24 cellular contexts compared by ENCODE assay signal in genomic region chr9:116327702-116328440, GRCh38.
DNase-seq lines count a peak whose midpoint lies in the region; ATAC-seq and TF ChIP-seq lines count a peak whose summit lies in the region.
"Had no signal": no experiment of that assay in that cellular context is flagged by ENCODE, and none has a peak within 500 bp of the region (broad histone marks: within the 10 kb centered on the region; RNA-seq: fewer than 3 reads in every experiment).

No MANE protein-coding gene starts in this region.

- no peaks in the 10 kb centered on the region for H3K9me3 Mint-ChIP-seq in chondrocyte (ENCODE audit: low read depth)
- H3K9me3 Mint-ChIP-seq: activated T-helper 2 cell treated with anti-CD3 and anti-CD28 coated beads, Interferon-gamma antibody, Interleukin-2, Interleukin-4, amounts not matched to agents 10 μg/mL and 5 μg/mL and 100 μg/mL, durations not matched to agents 14 hours and 24 hours and 36 hours had no signal

- H3K27me3 ChIP-seq in heart left ventricle (no peaks in the 10 kb centered on the region), prostate gland (replicated peaks; ENCODE audit: insufficient read depth) (no peaks in the 10 kb centered on the region), suprapubic skin (no peaks in the 10 kb centered on the region)
- H3K27me3 ChIP-seq: upper lobe of right lung had no signal

- H3K27ac Mint-ChIP-seq in chondrocyte (ENCODE audit: unreplicated experiment): peak overlapping the region; percentile 80
- H3K27ac Mint-ChIP-seq: activated naive CD8-positive, alpha-beta T cell treated with anti-CD3 and anti-CD28 coated beads, Interleukin-2, amount 10 ng/mL, durations not matched to agents 7 days and 5 days; activated T-helper 2 cell treated with anti-CD3 and anti-CD28 coated beads, Interferon-gamma antibody, Interleukin-2, Interleukin-4, amounts not matched to agents 10 μg/mL and 5 μg/mL and 100 μg/mL, durations not matched to agents 14 hours and 24 hours and 36 hours; CD14-positive monocyte; natural killer cell; stimulated activated naive CD8-positive, alpha-beta T cell treated with anti-CD3 and anti-CD28 coated beads, Interleukin-15, amount 100 ng/mL, for 72 hours had no signal

- H3K36me3 Mint-ChIP-seq in chondrocyte (ENCODE audit: low read depth): peaks cover 31% of the 10 kb centered on the region
- H3K36me3 Mint-ChIP-seq: activated naive CD8-positive, alpha-beta T cell treated with anti-CD3 and anti-CD28 coated beads, Interleukin-2, amount 10 ng/mL, durations not matched to agents 7 days and 5 days; CD14-positive monocyte; natural killer cell had no signal

- peaks cover 62% of the 10 kb centered on the region for H3K4me1 Mint-ChIP-seq in chondrocyte (ENCODE audit: low read depth)
- H3K4me1 Mint-ChIP-seq: activated naive CD8-positive, alpha-beta T cell treated with anti-CD3 and anti-CD28 coated beads, Interleukin-2, amount 10 ng/mL, durations not matched to agents 7 days and 5 days; CD14-positive monocyte; natural killer cell; stimulated activated naive CD8-positive, alpha-beta T cell treated with anti-CD3 and anti-CD28 coated beads, Interleukin-15, amount 100 ng/mL, for 72 hours had no signal

- intact Hi-C loops in left ventricle myocardium superior (cut with micrococcal nuclease): no loop called here
- intact Hi-C loops in heart left ventricle (cut with DNase I): no loop called here
- intact Hi-C loops in prostate gland (cut with DNase I): no loop called here

- no peak for DNase-seq in left ventricle myocardium superior
- no peak for DNase-seq in heart left ventricle
- no peak for DNase-seq in chondrocyte (ENCODE audit: low spot score)
- DNase-seq in iris pigment epithelial cell (ENCODE audit: low read depth): peak; percentile 68
- DNase-seq in prostate gland (ENCODE audit: low spot score): no peak
- no peak for DNase-seq in suprapubic skin (ENCODE audit: low spot score in 2 of 2)
- no peak for DNase-seq in T-helper 2 cell
- no peak for DNase-seq in activated CD4-positive, alpha-beta T cell treated with anti-CD3 and anti-CD28 coated beads for 1 hour
- DNase-seq: 8988T; activated CD4-positive, alpha-beta T cell treated with anti-CD3 and anti-CD28 coated beads for 48 hours; activated naive CD8-positive, alpha-beta T cell treated with anti-CD3 and anti-CD28 coated beads, Interleukin-2, amount 10 ng/mL, durations not matched to agents 7 days and 5 days; GDM1; islet precursor cell; natural killer cell; NCI-H1694 treated with DMSO at 0.1 percent for 48 hours; stimulated activated CD4-positive, alpha-beta T cell treated with anti-CD3 and anti-CD28 coated beads, Interleukin-4, amount 100 ng/mL, for 1 hour; stimulated activated naive CD8-positive, alpha-beta T cell treated with anti-CD3 and anti-CD28 coated beads, Interleukin-15, amount 100 ng/mL, for 72 hours; SW 1271; upper lobe of right lung had no signal

- H3K27ac ChIP-seq in heart left ventricle: peak overlapping the region in 1 of 12 donors; percentile 20
- H3K27ac ChIP-seq in prostate gland: no peak overlapping the region
- H3K27ac ChIP-seq in suprapubic skin: no peak overlapping the region
- H3K27ac ChIP-seq: upper lobe of right lung had no signal

- H3K27me3 Mint-ChIP-seq in chondrocyte (ENCODE audit: low read depth): no peaks in the 10 kb centered on the region
- H3K27me3 Mint-ChIP-seq: activated naive CD8-positive, alpha-beta T cell treated with anti-CD3 and anti-CD28 coated beads, Interleukin-2, amount 10 ng/mL, durations not matched to agents 7 days and 5 days; stimulated activated naive CD8-positive, alpha-beta T cell treated with anti-CD3 and anti-CD28 coated beads, Interleukin-15, amount 100 ng/mL, for 72 hours had no signal

- no peak for TF ChIP-seq EP300 in suprapubic skin (IDR thresholded peaks at IDR 0.05)

- H3K36me3 ChIP-seq in heart left ventricle: no peaks in the 10 kb centered on the region
- H3K36me3 ChIP-seq in prostate gland: no peaks in the 10 kb centered on the region
- no peaks in the 10 kb centered on the region for H3K36me3 ChIP-seq in suprapubic skin
- H3K36me3 ChIP-seq: upper lobe of right lung had no signal

- H3K9me3 ChIP-seq in heart left ventricle (no peaks in the 10 kb centered on the region), prostate gland (no peaks in the 10 kb centered on the region), suprapubic skin (no peaks in the 10 kb centered on the region)
- H3K9me3 ChIP-seq: upper lobe of right lung had no signal

- TF ChIP-seq CTCF in heart left ventricle (IDR thresholded peaks at IDR 0.05): no peak
- TF ChIP-seq CTCF in chondrocyte (IDR thresholded peaks at IDR 0.05): no peak
- TF ChIP-seq CTCF in prostate gland (IDR thresholded peaks at IDR 0.05): no peak
- TF ChIP-seq CTCF in suprapubic skin (IDR thresholded peaks at IDR 0.05): no peak

- peaks cover 0 to 26% (median 7%) of the 10 kb centered on the region in 12 donors for H3K4me1 ChIP-seq in heart left ventricle
- H3K4me1 ChIP-seq in prostate gland (replicated peaks): no peaks in the 10 kb centered on the region
- peaks cover 9% of the 10 kb centered on the region for H3K4me1 ChIP-seq in suprapubic skin
- H3K4me1 ChIP-seq: upper lobe of right lung had no signal

- peak; percentile 30 for ATAC-seq in left ventricle myocardium superior
- ATAC-seq in heart left ventricle: no peak
- ATAC-seq: GM12878; HCT116; natural killer cell; stimulated activated naive CD8-positive, alpha-beta T cell treated with anti-CD3 and anti-CD28 coated beads, Interleukin-15, amount 100 ng/mL, for 72 hours; upper lobe of right lung had no signal

- H3K4me3 ChIP-seq in heart left ventricle (no peak overlapping the region), prostate gland (no peak overlapping the region), suprapubic skin (no peak overlapping the region)
- H3K4me3 ChIP-seq: GM12878, skin epidermis, upper lobe of right lung had no signal

- no peak for TF ChIP-seq POLR2A in heart left ventricle (IDR thresholded peaks at IDR 0.05)
- TF ChIP-seq POLR2A in prostate gland (IDR thresholded peaks at IDR 0.05): no peak
- TF ChIP-seq POLR2A in suprapubic skin (IDR thresholded peaks at IDR 0.05): no peak

- peak overlapping the region; percentile 40 for H3K4me3 Mint-ChIP-seq in chondrocyte (ENCODE audit: unreplicated experiment)
- H3K4me3 Mint-ChIP-seq: activated naive CD8-positive, alpha-beta T cell treated with anti-CD3 and anti-CD28 coated beads, Interleukin-2, amount 10 ng/mL, durations not matched to agents 7 days and 5 days; CD14-positive monocyte; natural killer cell; stimulated activated naive CD8-positive, alpha-beta T cell treated with anti-CD3 and anti-CD28 coated beads, Interleukin-15, amount 100 ng/mL, for 72 hours had no signal

- WGBS in heart left ventricle, 4 donors: 12 to 16% (median 14%) methylated on average over 4 of the region's 4 CpGs
- 10% methylated on average over 4 of the region's 4 CpGs for WGBS in prostate gland
- 34% methylated on average over 4 of the region's 4 CpGs for WGBS in suprapubic skin
